ENCODE assay signal across 22 cellular contexts in genomic region chr2:68103026-68103425, GRCh38. TPM values are rescaled to one million over a fixed set of nuclear protein-coding genes. Genes with fewer than 3 reads are reported as not detected.
DNase-seq lines count a peak whose midpoint lies in the region; ATAC-seq and TF ChIP-seq lines count a peak whose summit lies in the region.
"Had no signal": no experiment of that assay in that cellular context is flagged by ENCODE, and none has a peak within 500 bp of the region (broad histone marks: within the 10 kb centered on the region; RNA-seq: fewer than 3 reads in every experiment).

No MANE protein-coding gene starts in this region.

- TF ChIP-seq CTCF in nephron progenitor cell (IDR thresholded peaks at IDR 0.05) (no peak), omental fat pad (IDR thresholded peaks at IDR 0.05) (no peak)

- peaks cover 21% of the 10 kb centered on the region for H3K9me3 Mint-ChIP-seq in nephron progenitor cell
- H3K9me3 Mint-ChIP-seq in activated T-cell treated with anti-CD3 and anti-CD28 coated beads, Interleukin-2, amount 50 U/mL, for 72 hours: peaks cover 6 to 9% of the 10 kb centered on the region in 2 donors

- ATAC-seq in HG02642 (IDR thresholded peaks at IDR 0.05; ENCODE audit: poor library complexity, unreplicated experiment): no peak
- no peak for ATAC-seq in omental fat pad (ENCODE audit: low FRiP score)
- no peak for ATAC-seq in activated T-cell treated with anti-CD3 and anti-CD28 coated beads, Interleukin-2, amount 50 U/mL, for 72 hours (replicated peaks in 1 of 2)
- ATAC-seq: naive thymus-derived CD8-positive, alpha-beta T cell had no signal

- DNase-seq in EL: peak; percentile 10
- peak; percentile 56 for DNase-seq in RPMI7951 (ENCODE audit: low read depth)
- peak; percentile 7 for DNase-seq in fibroblast of gingiva (ENCODE audit: low read depth)
- DNase-seq in skeletal muscle cell (ENCODE audit: low read depth): peak; percentile 45
- no peak for DNase-seq in nephron progenitor cell
- no peak for DNase-seq in omental fat pad (ENCODE audit: low spot score)
- no peak for DNase-seq in activated T-cell treated with anti-CD3 and anti-CD28 coated beads, Interleukin-2, amount 50 U/mL, for 72 hours
- DNase-seq: activated CD4-positive, alpha-beta T cell treated with anti-CD3 and anti-CD28 coated beads, Interleukin-2, amount 50 U/mL, for 1 hour; CD4-positive, CD25-positive, alpha-beta regulatory T cell; cerebellar nuclear complex; immature natural killer cell; KG1; left ventricle myocardium inferior; naive thymus-derived CD8-positive, alpha-beta T cell; NCI-H1930; NCI-H774; ovary; thyroid gland had no signal

- H3K4me1 Mint-ChIP-seq in nephron progenitor cell: peaks cover 5% of the 10 kb centered on the region
- peaks cover 7% of the 10 kb centered on the region for H3K4me1 Mint-ChIP-seq in activated T-cell treated with anti-CD3 and anti-CD28 coated beads, Interleukin-2, amount 50 U/mL, for 72 hours (ENCODE audit: low read depth)
- H3K4me1 Mint-ChIP-seq: CD4-positive, CD25-positive, alpha-beta regulatory T cell; immature natural killer cell; naive thymus-derived CD8-positive, alpha-beta T cell had no signal

- peaks cover 12% of the 10 kb centered on the region for H3K36me3 Mint-ChIP-seq in nephron progenitor cell (ENCODE audit: low read depth)
- H3K36me3 Mint-ChIP-seq in activated T-cell treated with anti-CD3 and anti-CD28 coated beads, Interleukin-2, amount 50 U/mL, for 72 hours (ENCODE audit: insufficient read depth in 2 of 2): peaks cover 1 to 10% of the 10 kb centered on the region in 2 donors

- no peak overlapping the region for H3K27ac Mint-ChIP-seq in nephron progenitor cell
- no peak overlapping the region for H3K27ac Mint-ChIP-seq in activated T-cell treated with anti-CD3 and anti-CD28 coated beads, Interleukin-2, amount 50 U/mL, for 72 hours
- H3K27ac Mint-ChIP-seq: activated naive CD8-positive, alpha-beta T cell; immature natural killer cell; naive thymus-derived CD8-positive, alpha-beta T cell; stimulated activated naive CD8-positive, alpha-beta T cell treated with anti-CD3 and anti-CD28 coated beads, Interleukin-15, Interleukin-2, amounts not matched to agents 100 ng/mL and 50 ng/mL, for 24 hours had no signal

- H3K4me3 ChIP-seq in skeletal muscle cell (ENCODE audit: low read depth, low read length): no peak overlapping the region
- H3K4me3 ChIP-seq: hepatocyte, left ventricle myocardium inferior, ovary, thyroid gland had no signal

- no peak overlapping the region for H3K4me3 Mint-ChIP-seq in nephron progenitor cell
- H3K4me3 Mint-ChIP-seq in activated T-cell treated with anti-CD3 and anti-CD28 coated beads, Interleukin-2, amount 50 U/mL, for 72 hours: no peak overlapping the region
- H3K4me3 Mint-ChIP-seq: activated naive CD8-positive, alpha-beta T cell; CD4-positive, CD25-positive, alpha-beta regulatory T cell; immature natural killer cell; naive thymus-derived CD8-positive, alpha-beta T cell; stimulated activated naive CD8-positive, alpha-beta T cell treated with anti-CD3 and anti-CD28 coated beads, Interleukin-15, Interleukin-2, amounts not matched to agents 100 ng/mL and 50 ng/mL, for 24 hours had no signal

- peaks cover 7% of the 10 kb centered on the region for H3K27me3 Mint-ChIP-seq in nephron progenitor cell (ENCODE audit: low read depth, poor library complexity)
- H3K27me3 Mint-ChIP-seq in activated T-cell treated with anti-CD3 and anti-CD28 coated beads, Interleukin-2, amount 50 U/mL, for 72 hours (ENCODE audit: low read depth): no peaks in the 10 kb centered on the region
- H3K27me3 Mint-ChIP-seq: activated naive CD8-positive, alpha-beta T cell; CD4-positive, CD25-positive, alpha-beta regulatory T cell; stimulated activated naive CD8-positive, alpha-beta T cell treated with anti-CD3 and anti-CD28 coated beads, Interleukin-15, Interleukin-2, amounts not matched to agents 100 ng/mL and 50 ng/mL, for 24 hours had no signal

RNA-seq across cellular contexts. Expression of gene C1D, which starts 40.2 kb away (rescaled TPM):
- 106 and 122 TPM in 2 replicates for total RNA-seq in RPMI7951 (2014; rRNA removed; shearing (Covaris generic))
- total RNA-seq in omental fat pad: 10 to 100 TPM; 25.0 to 36.8 (median 33.7) TPM
- 10 to 100 TPM; 22.5 to 26.9 TPM for total RNA-seq in activated T-cell treated with anti-CD3 and anti-CD28 coated beads, Interleukin-2, amount 50 U/mL, for 72 hours

RNA-seq across cellular contexts. Expression of gene PNO1, which starts 54.7 kb away (rescaled TPM):
- 19.3 and 25.0 TPM in 2 replicates for total RNA-seq in RPMI7951 (2014; rRNA removed; shearing (Covaris generic))
- 10 to 100 TPM; 13.4 to 65.9 (median 21.9) TPM for total RNA-seq in omental fat pad
- 10 to 100 TPM; 12.5 to 18.9 TPM for total RNA-seq in activated T-cell treated with anti-CD3 and anti-CD28 coated beads, Interleukin-2, amount 50 U/mL, for 72 hours

Comparison
In these comparisons a context has a peak if more than half of its experiments do, and no peak if none do; other contexts are left out.
1. DNase-seq: peak in EL (single experiment), RPMI7951 (single experiment), fibroblast of gingiva (single experiment) and skeletal muscle cell (single experiment); none in nephron progenitor cell (single experiment), omental fat pad (single experiment) and activated T-cell treated with anti-CD3 and anti-CD28 coated beads, Interleukin-2, amount 50 U/mL, for 72 hours (0 of 2).